1 cellular context compared by ENCODE assay signal in the genomic region with DNA sequence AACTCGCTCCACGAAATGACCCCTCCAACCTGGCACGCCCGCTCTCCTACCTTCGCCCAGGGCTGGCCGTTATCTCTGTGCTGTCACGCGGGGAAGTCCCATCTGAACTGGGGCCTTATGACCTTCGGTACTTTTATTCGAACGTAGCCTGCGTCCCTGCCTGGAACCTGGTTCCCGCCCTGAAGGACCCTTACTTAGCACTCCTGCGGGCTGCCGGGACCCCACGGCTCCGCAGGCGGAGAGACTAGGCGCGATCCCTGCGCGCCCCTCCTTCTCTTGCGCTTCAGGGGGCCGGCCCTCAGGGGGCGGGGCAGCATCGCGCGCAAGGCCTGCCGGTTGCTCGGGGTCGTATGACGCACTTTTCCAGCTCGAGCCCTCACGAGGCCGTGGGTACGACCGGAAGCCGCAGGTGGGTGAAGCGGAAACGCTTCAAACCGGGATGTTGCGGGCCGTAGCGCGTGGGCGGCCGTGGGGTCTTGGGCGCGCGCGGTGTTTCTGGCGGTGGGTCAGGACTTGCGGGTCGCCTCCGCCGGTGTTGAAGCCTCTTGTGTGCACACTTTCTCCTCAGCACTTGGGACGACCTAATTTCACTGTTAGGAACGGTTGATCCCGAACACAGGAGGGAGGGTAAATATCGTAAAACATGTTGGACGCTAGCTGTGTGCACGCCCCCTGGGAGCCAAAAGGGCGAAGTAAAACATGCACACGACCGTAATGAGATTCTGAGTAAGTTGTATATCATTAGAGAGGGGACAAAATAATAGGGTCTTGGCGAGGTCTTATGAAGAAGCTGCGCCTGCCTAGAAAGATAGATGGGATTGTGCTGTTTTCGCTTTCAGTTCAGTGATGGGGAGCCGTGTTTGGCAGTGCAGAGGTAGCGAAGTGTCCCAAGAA.
TF ChIP-seq lines count a peak whose summit lies in the region.

A gene (plus strand): TSS at position 325 of the 894 bp plus-strand sequence. CDS start 6,991 bp downstream, outside the sequence.
A gene with protein sequence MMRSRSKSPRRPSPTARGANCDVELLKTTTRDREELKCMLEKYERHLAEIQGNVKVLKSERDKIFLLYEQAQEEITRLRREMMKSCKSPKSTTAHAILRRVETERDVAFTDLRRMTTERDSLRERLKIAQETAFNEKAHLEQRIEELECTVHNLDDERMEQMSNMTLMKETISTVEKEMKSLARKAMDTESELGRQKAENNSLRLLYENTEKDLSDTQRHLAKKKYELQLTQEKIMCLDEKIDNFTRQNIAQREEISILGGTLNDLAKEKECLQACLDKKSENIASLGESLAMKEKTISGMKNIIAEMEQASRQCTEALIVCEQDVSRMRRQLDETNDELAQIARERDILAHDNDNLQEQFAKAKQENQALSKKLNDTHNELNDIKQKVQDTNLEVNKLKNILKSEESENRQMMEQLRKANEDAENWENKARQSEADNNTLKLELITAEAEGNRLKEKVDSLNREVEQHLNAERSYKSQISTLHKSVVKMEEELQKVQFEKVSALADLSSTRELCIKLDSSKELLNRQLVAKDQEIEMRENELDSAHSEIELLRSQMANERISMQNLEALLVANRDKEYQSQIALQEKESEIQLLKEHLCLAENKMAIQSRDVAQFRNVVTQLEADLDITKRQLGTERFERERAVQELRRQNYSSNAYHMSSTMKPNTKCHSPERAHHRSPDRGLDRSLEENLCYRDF (minus strand): TSS at position 300 of the 894 bp plus-strand sequence. CDS start 45,503 bp downstream, outside the sequence.

TF ChIP-seq in HCT116, 20 proteins besides CTCF, POLR2A, EP300 and RAD21 (continued from another document):
- TF ChIP-seq, protein P1, sequence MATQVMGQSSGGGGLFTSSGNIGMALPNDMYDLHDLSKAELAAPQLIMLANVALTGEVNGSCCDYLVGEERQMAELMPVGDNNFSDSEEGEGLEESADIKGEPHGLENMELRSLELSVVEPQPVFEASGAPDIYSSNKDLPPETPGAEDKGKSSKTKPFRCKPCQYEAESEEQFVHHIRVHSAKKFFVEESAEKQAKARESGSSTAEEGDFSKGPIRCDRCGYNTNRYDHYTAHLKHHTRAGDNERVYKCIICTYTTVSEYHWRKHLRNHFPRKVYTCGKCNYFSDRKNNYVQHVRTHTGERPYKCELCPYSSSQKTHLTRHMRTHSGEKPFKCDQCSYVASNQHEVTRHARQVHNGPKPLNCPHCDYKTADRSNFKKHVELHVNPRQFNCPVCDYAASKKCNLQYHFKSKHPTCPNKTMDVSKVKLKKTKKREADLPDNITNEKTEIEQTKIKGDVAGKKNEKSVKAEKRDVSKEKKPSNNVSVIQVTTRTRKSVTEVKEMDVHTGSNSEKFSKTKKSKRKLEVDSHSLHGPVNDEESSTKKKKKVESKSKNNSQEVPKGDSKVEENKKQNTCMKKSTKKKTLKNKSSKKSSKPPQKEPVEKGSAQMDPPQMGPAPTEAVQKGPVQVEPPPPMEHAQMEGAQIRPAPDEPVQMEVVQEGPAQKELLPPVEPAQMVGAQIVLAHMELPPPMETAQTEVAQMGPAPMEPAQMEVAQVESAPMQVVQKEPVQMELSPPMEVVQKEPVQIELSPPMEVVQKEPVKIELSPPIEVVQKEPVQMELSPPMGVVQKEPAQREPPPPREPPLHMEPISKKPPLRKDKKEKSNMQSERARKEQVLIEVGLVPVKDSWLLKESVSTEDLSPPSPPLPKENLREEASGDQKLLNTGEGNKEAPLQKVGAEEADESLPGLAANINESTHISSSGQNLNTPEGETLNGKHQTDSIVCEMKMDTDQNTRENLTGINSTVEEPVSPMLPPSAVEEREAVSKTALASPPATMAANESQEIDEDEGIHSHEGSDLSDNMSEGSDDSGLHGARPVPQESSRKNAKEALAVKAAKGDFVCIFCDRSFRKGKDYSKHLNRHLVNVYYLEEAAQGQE (IDR thresholded peaks at IDR 0.05; ENCODE audit: low read depth), result no peak
- TF ChIP-seq, protein P2, sequence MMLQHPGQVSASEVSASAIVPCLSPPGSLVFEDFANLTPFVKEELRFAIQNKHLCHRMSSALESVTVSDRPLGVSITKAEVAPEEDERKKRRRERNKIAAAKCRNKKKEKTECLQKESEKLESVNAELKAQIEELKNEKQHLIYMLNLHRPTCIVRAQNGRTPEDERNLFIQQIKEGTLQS (IDR thresholded peaks at IDR 0.05), result no peak
- TF ChIP-seq SP1 (IDR thresholded peaks at IDR 0.05; ENCODE audit: low read depth), result peak; percentile 74
- no peak for TF ChIP-seq EZH2 (IDR thresholded peaks at IDR 0.05)
